ENCODE assay signal across 18 cellular contexts in genomic region chr15:75705854-75706681, GRCh38. TPM values are rescaled to one million over a fixed set of nuclear protein-coding genes. Genes with fewer than 3 reads are reported as not detected.
DNase-seq lines count a peak whose midpoint lies in the region; ATAC-seq and TF ChIP-seq lines count a peak whose summit lies in the region.
"Had no signal": no experiment of that assay in that cellular context is flagged by ENCODE, and none has a peak within 500 bp of the region (broad histone marks: within the 10 kb centered on the region; RNA-seq: fewer than 3 reads in every experiment).

No MANE protein-coding gene starts in this region.

- CTCF ChIA-PET in activated CD8-positive, alpha-beta memory T cell treated with anti-CD3 and anti-CD28 coated beads, Interleukin-2, amount 10 ng/mL, durations not matched to agents 7 days and 5 days (lab: Charles Lee), result no interaction called here

- H3K9ac ChIP-seq in neural progenitor cell, result no peak overlapping the region

- no peaks in the 10 kb centered on the region for H3K9me3 Mint-ChIP-seq in activated CD8-positive, alpha-beta memory T cell treated with anti-CD3 and anti-CD28 coated beads, Interleukin-2, amount 10 ng/mL, durations not matched to agents 7 days and 5 days (ENCODE audit: low read depth)
- no peaks in the 10 kb centered on the region for H3K9me3 Mint-ChIP-seq in dendritic cell treated with granulocyte-macrophage colony-stimulating factor and Interleukin-4, amounts not matched to agents 40 ng/mL and 50 ng/mL, for 4 days
- H3K9me3 Mint-ChIP-seq in neural progenitor cell, result no peaks in the 10 kb centered on the region
- H3K9me3 Mint-ChIP-seq: activated naive CD8-positive, alpha-beta T cell treated with anti-CD3 and anti-CD28 coated beads, Interleukin-2, amount 50 U/mL, for 24 hours; activated T-cell treated with anti-CD3 and anti-CD28 coated beads, Interleukin-2, amount 50 U/mL, for 24 hours; CD4-positive, CD25-positive, alpha-beta regulatory T cell; T-helper 2 cell treated with Interferon-gamma antibody and Interleukin-4, amounts not matched to agents 5 μg/mL and 100 μg/mL, for 36 hours had no signal

- H3K27me3 ChIP-seq in neural progenitor cell (no peaks in the 10 kb centered on the region), uterus (no peaks in the 10 kb centered on the region)
- H3K27me3 ChIP-seq: dorsolateral prefrontal cortex, MG63 had no signal

- H3K4me1 ChIP-seq in neural progenitor cell (no peaks in the 10 kb centered on the region), uterus (peaks cover 2 to 21% of the 10 kb centered on the region in 2 donors)

- no peaks in the 10 kb centered on the region for H3K9me3 ChIP-seq in neural progenitor cell (ENCODE audit: low read depth)
- no peaks in the 10 kb centered on the region for H3K9me3 ChIP-seq in uterus
- H3K9me3 ChIP-seq: MG63 had no signal

- ATAC-seq in activated CD8-positive, alpha-beta memory T cell treated with anti-CD3 and anti-CD28 coated beads, Interleukin-2, amount 10 ng/mL, durations not matched to agents 7 days and 5 days, result no peak
- no peak for ATAC-seq in HG03442 (IDR thresholded peaks at IDR 0.05; ENCODE audit: unreplicated experiment)
- ATAC-seq: activated naive CD8-positive, alpha-beta T cell treated with anti-CD3 and anti-CD28 coated beads, Interleukin-2, amount 50 U/mL, for 24 hours had no signal

- H3K4me1 Mint-ChIP-seq in activated CD8-positive, alpha-beta memory T cell treated with anti-CD3 and anti-CD28 coated beads, Interleukin-2, amount 10 ng/mL, durations not matched to agents 7 days and 5 days, result no peaks in the 10 kb centered on the region
- H3K4me1 Mint-ChIP-seq in dendritic cell treated with granulocyte-macrophage colony-stimulating factor and Interleukin-4, amounts not matched to agents 40 ng/mL and 50 ng/mL, for 4 days (ENCODE audit: low read depth), result peaks cover 26% of the 10 kb centered on the region
- peaks cover 11% of the 10 kb centered on the region for H3K4me1 Mint-ChIP-seq in neural progenitor cell

- no peak for TF ChIP-seq POLR2A in uterus (IDR thresholded peaks at IDR 0.05)

- H3K36me3 ChIP-seq in neural progenitor cell (no peaks in the 10 kb centered on the region), uterus (no peaks in the 10 kb centered on the region)
- H3K36me3 ChIP-seq: MG63 had no signal

- H3K4me3 Mint-ChIP-seq in activated CD8-positive, alpha-beta memory T cell treated with anti-CD3 and anti-CD28 coated beads, Interleukin-2, amount 10 ng/mL, durations not matched to agents 7 days and 5 days, result no peak overlapping the region
- no peak overlapping the region for H3K4me3 Mint-ChIP-seq in dendritic cell treated with granulocyte-macrophage colony-stimulating factor and Interleukin-4, amounts not matched to agents 40 ng/mL and 50 ng/mL, for 4 days
- H3K4me3 Mint-ChIP-seq in neural progenitor cell, result no peak overlapping the region
- H3K4me3 Mint-ChIP-seq: activated naive CD8-positive, alpha-beta T cell treated with anti-CD3 and anti-CD28 coated beads, Interleukin-2, amount 50 U/mL, for 24 hours; activated T-cell treated with anti-CD3 and anti-CD28 coated beads, Interleukin-2, amount 50 U/mL, for 24 hours; CD4-positive, CD25-positive, alpha-beta regulatory T cell; T-helper 2 cell treated with Interferon-gamma antibody and Interleukin-4, amounts not matched to agents 5 μg/mL and 100 μg/mL, for 36 hours had no signal

- no peaks in the 10 kb centered on the region for H3K79me2 ChIP-seq in neural progenitor cell (ENCODE audit: low read depth)

- peaks cover 2% of the 10 kb centered on the region for H3K27me3 Mint-ChIP-seq in activated CD8-positive, alpha-beta memory T cell treated with anti-CD3 and anti-CD28 coated beads, Interleukin-2, amount 10 ng/mL, durations not matched to agents 7 days and 5 days
- peaks cover 20% of the 10 kb centered on the region for H3K27me3 Mint-ChIP-seq in dendritic cell treated with granulocyte-macrophage colony-stimulating factor and Interleukin-4, amounts not matched to agents 40 ng/mL and 50 ng/mL, for 4 days
- peaks cover 11% of the 10 kb centered on the region for H3K27me3 Mint-ChIP-seq in neural progenitor cell (ENCODE audit: insufficient read depth, low read depth)
- H3K27me3 Mint-ChIP-seq: activated naive CD8-positive, alpha-beta T cell treated with anti-CD3 and anti-CD28 coated beads, Interleukin-2, amount 50 U/mL, for 24 hours; activated T-cell treated with anti-CD3 and anti-CD28 coated beads, Interleukin-2, amount 50 U/mL, for 24 hours; CD4-positive, CD25-positive, alpha-beta regulatory T cell had no signal

- intact Hi-C loops in dendritic cell treated with granulocyte-macrophage colony-stimulating factor and Interleukin-4, amounts not matched to agents 40 ng/mL and 50 ng/mL, for 4 days (cut with micrococcal nuclease), result no loop called here
- intact Hi-C loops in uterus (cut with DNase I; ENCODE audit: low total_unique reads), result no loop called here

- DNase-seq in activated CD8-positive, alpha-beta memory T cell treated with anti-CD3 and anti-CD28 coated beads, Interleukin-2, amount 10 ng/mL, durations not matched to agents 7 days and 5 days, result no peak
- DNase-seq in activated CD8-positive, alpha-beta memory T cell treated with anti-CD3 and anti-CD28 coated beads for 24 hours, result no peak
- no peak for DNase-seq in neural progenitor cell (ENCODE audit: low spot score)
- no peak for DNase-seq in uterus
- no peak for DNase-seq in activated CD4-positive, CD25-positive, alpha-beta regulatory T cell (lab: John Stamatoyannopoulos, UW)
- DNase-seq in stimulated activated CD4-positive, alpha-beta T cell treated with anti-CD3 and anti-CD28 coated beads, Interleukin-1b, Interleukin-23, amount 100 ng/mL, for 48 hours, result no peak
- DNase-seq: 8988T; activated CD4-positive, alpha-beta T cell treated with anti-CD3 and anti-CD28 coated beads for 4 hours; activated naive CD8-positive, alpha-beta T cell treated with anti-CD3 and anti-CD28 coated beads, Interleukin-2, amount 50 U/mL, for 24 hours; activated T-cell treated with anti-CD3 and anti-CD28 coated beads, Interleukin-2, amount 50 U/mL, for 24 hours; CD4-positive, CD25-positive, alpha-beta regulatory T cell; dorsolateral prefrontal cortex; EL; MG63; nucleus accumbens had no signal

- H2AFZ ChIP-seq in neural progenitor cell (replicated peaks), result no peak overlapping the region

- no peaks in the 10 kb centered on the region for H3K36me3 Mint-ChIP-seq in activated CD8-positive, alpha-beta memory T cell treated with anti-CD3 and anti-CD28 coated beads, Interleukin-2, amount 10 ng/mL, durations not matched to agents 7 days and 5 days
- H3K36me3 Mint-ChIP-seq in dendritic cell treated with granulocyte-macrophage colony-stimulating factor and Interleukin-4, amounts not matched to agents 40 ng/mL and 50 ng/mL, for 4 days (ENCODE audit: low read depth), result no peaks in the 10 kb centered on the region
- no peaks in the 10 kb centered on the region for H3K36me3 Mint-ChIP-seq in neural progenitor cell
- H3K36me3 Mint-ChIP-seq: CD4-positive, CD25-positive, alpha-beta regulatory T cell had no signal

- H3K27ac ChIP-seq in neural progenitor cell (no peak overlapping the region), uterus (peak overlapping the region; percentile 47 to 54)

- TF ChIP-seq CTCF in neural progenitor cell (IDR thresholded peaks at IDR 0.05) (no peak), uterus (IDR thresholded peaks at IDR 0.05) (no peak)

- no peaks in the 10 kb centered on the region for H3F3A ChIP-seq in neural progenitor cell (ENCODE audit: low read depth)

- H3K4me2 ChIP-seq in neural progenitor cell, result no peak overlapping the region

- peak overlapping the region; percentile 13 for H3K27ac Mint-ChIP-seq in activated CD8-positive, alpha-beta memory T cell treated with anti-CD3 and anti-CD28 coated beads, Interleukin-2, amount 10 ng/mL, durations not matched to agents 7 days and 5 days
- peak overlapping the region; percentile 19 for H3K27ac Mint-ChIP-seq in dendritic cell treated with granulocyte-macrophage colony-stimulating factor and Interleukin-4, amounts not matched to agents 40 ng/mL and 50 ng/mL, for 4 days
- H3K27ac Mint-ChIP-seq in neural progenitor cell, result peak overlapping the region; percentile 57
- H3K27ac Mint-ChIP-seq: activated naive CD8-positive, alpha-beta T cell treated with anti-CD3 and anti-CD28 coated beads, Interleukin-2, amount 50 U/mL, for 24 hours; activated T-cell treated with anti-CD3 and anti-CD28 coated beads, Interleukin-2, amount 50 U/mL, for 24 hours; T-helper 2 cell treated with Interferon-gamma antibody and Interleukin-4, amounts not matched to agents 5 μg/mL and 100 μg/mL, for 36 hours had no signal

- no peak overlapping the region for H3K4me3 ChIP-seq in neural progenitor cell
- H3K4me3 ChIP-seq in uterus, result no peak overlapping the region
- H3K4me3 ChIP-seq: dorsolateral prefrontal cortex, MG63 had no signal

- no peaks in the 10 kb centered on the region for H4K20me1 ChIP-seq in neural progenitor cell (ENCODE audit: low read depth)

RNA-seq across cellular contexts. Expression of gene CSPG4, which starts 6.6 kb away (rescaled TPM):
- under 1 TPM in 1 of 2 experiments, not detected in 1; 0.07 TPM for total RNA-seq in activated CD8-positive, alpha-beta memory T cell treated with anti-CD3 and anti-CD28 coated beads, Interleukin-2, amount 10 ng/mL, durations not matched to agents 7 days and 5 days
- total RNA-seq in neural progenitor cell (ENCODE audit: low replicate concordance), result 0.07 and 0.37 TPM in 2 replicates
- 10 to 100 TPM; 10.3 to 62.4 (median 46.7) TPM for total RNA-seq in uterus
- total RNA-seq: CD4-positive, CD25-positive, alpha-beta regulatory T cell had no signal

RNA-seq across cellular contexts. Expression of gene SNX33, which starts 58.4 kb away (rescaled TPM):
- 1 to 10 TPM; 1.4 to 3.5 TPM for total RNA-seq in activated CD8-positive, alpha-beta memory T cell treated with anti-CD3 and anti-CD28 coated beads, Interleukin-2, amount 10 ng/mL, durations not matched to agents 7 days and 5 days
- total RNA-seq in neural progenitor cell (ENCODE audit: low replicate concordance) (10.1 and 20.7 TPM in 2 replicates), uterus (10 to 100 TPM in 3 of 4 donors, 1 to 10 TPM in 1; 8.7 to 43.6 (median 28.2) TPM)
